Comparison of ENCODE assay signal across 21 cellular contexts in the genomic region with DNA sequence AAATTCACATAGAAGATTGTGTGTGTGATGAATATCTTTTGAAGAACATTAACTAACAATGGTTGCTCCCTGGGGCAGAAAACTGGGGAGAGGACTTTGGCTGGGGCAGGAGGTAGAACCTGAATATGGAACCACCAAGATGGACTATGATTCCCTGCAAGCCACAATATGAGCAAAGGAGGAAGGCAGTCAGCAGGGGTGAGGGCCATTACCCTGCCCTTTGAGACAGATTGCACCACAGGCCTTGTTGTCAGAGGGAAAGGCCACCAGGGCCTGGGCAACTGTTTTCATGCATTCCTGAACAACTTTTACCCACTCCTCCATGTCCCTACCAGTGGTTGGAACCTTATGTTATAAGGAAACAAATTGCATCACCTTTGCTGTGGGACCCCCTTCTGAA.
DNase-seq lines count a peak whose midpoint lies in the region; ATAC-seq, FAIRE-seq and TF ChIP-seq lines count a peak whose summit lies in the region.
"Had no signal": no experiment of that assay in that cellular context is flagged by ENCODE, and none has a peak within 500 bp of the region (broad histone marks: within the 10 kb centered on the region; RNA-seq: fewer than 3 reads in every experiment).

No MANE protein-coding gene starts in this region.

- no peak for TF ChIP-seq RAD21 in HepG2 (CRISPR knock-in tag; IDR thresholded peaks at IDR 0.05)

- DNase-seq in HuH-7 (ENCODE audit: low spot score) (peak; percentile 7), HepG2 (ENCODE audit: low spot score) (no peak), right lobe of liver (peak; percentile 30 to 69 (median 68)), spleen (no peak)
- DNase-seq: AML-193; Caco-2; Calu3; CD4-positive, alpha-beta T cell; CD8-positive, alpha-beta T cell; DMS79 treated with DMSO at 0.1 percent for 48 hours; GF-D8 had no signal

- H3K4me3 ChIP-seq in HepG2 (replicated peaks in 1 of 3; ENCODE audit: insufficient read depth in 1 of 3, low read depth in 2 of 3, low read length in 3 of 3) (no peak overlapping the region), right lobe of liver (no peak overlapping the region), spleen (no peak overlapping the region)
- H3K4me3 ChIP-seq: A549; BLaER1 treated with 17β-estradiol and CSF1 and Interleukin-3, amounts not matched to agents 10 nM and 100 nM had no signal

- H2AFZ ChIP-seq in HepG2 (ENCODE audit: low read length), result no peak overlapping the region

- no peaks in the 10 kb centered on the region for H3K4me1 ChIP-seq in HepG2 (ENCODE audit: insufficient read depth, low read length)
- peaks cover 0 to 7% (median 0%) of the 10 kb centered on the region in 4 donors for H3K4me1 ChIP-seq in right lobe of liver
- H3K4me1 ChIP-seq in spleen, result no peaks in the 10 kb centered on the region
- H3K4me1 ChIP-seq: A549; BLaER1 treated with 17β-estradiol and CSF1 and Interleukin-3, amounts not matched to agents 10 nM and 100 nM; Caco-2 had no signal

- TF ChIP-seq CTCF in HepG2 (CRISPR knock-in tag; IDR thresholded peaks at IDR 0.05), result no peak
- TF ChIP-seq CTCF in right lobe of liver (IDR thresholded peaks at IDR 0.05), result no peak
- no peak for TF ChIP-seq CTCF in spleen (IDR thresholded peaks at IDR 0.05 in 8 of 11, conservative IDR thresholded peaks at IDR 0.05 in 3 of 11)

- TF ChIP-seq EP300 in HepG2 (IDR thresholded peaks at IDR 0.05; ENCODE audit: low read depth in 2 of 2, low read length in 2 of 2) (no peak), HepG2 (CRISPR knock-in tag; IDR thresholded peaks at IDR 0.05; ENCODE audit: borderline replicate concordance) (no peak)

- H3K36me3 ChIP-seq in HepG2 (replicated peaks in 1 of 2; ENCODE audit: control insufficient read depth in 1 of 2, insufficient read depth in 2 of 2, low read length in 2 of 2) (no peaks in the 10 kb centered on the region), right lobe of liver (no peaks in the 10 kb centered on the region), spleen (no peaks in the 10 kb centered on the region)
- H3K36me3 ChIP-seq: BLaER1 treated with 17β-estradiol and CSF1 and Interleukin-3, amounts not matched to agents 10 nM and 100 nM had no signal

- CTCF ChIA-PET in HepG2 (lab: Yijun Ruan, JAX; ENCODE audit: low intra/inter-chr PET ratio, low total read pairs), result no interaction called here

- no peaks in the 10 kb centered on the region for H3K79me2 ChIP-seq in HepG2 (ENCODE audit: insufficient read depth, low read length)

- H3K27ac ChIP-seq in HepG2 (ENCODE audit: extremely low read length, insufficient read depth, low read length), result no peak overlapping the region
- H3K27ac ChIP-seq in right lobe of liver, result no peak overlapping the region
- H3K27ac ChIP-seq in spleen, result no peak overlapping the region
- H3K27ac ChIP-seq: 22Rv1; A549; BLaER1 treated with 17β-estradiol and CSF1 and Interleukin-3, amounts not matched to agents 10 nM and 100 nM; C4-2B had no signal

- no peak overlapping the region for H3K4me2 ChIP-seq in HepG2 (ENCODE audit: low read depth, low read length)
- H3K4me2 ChIP-seq: A549; BLaER1 treated with 17β-estradiol and CSF1 and Interleukin-3, amounts not matched to agents 10 nM and 100 nM had no signal

- H4K20me1 ChIP-seq in HepG2 (ENCODE audit: insufficient read depth, low read length), result no peaks in the 10 kb centered on the region
- H4K20me1 ChIP-seq: BLaER1 treated with 17β-estradiol and CSF1 and Interleukin-3, amounts not matched to agents 10 nM and 100 nM had no signal

- peak; percentile 54; the same call in 2 of the 3 replicates for ATAC-seq in HepG2
- ATAC-seq in right lobe of liver, result peak; percentile 89 to 98 (median 95)
- ATAC-seq in GM21423 (IDR thresholded peaks at IDR 0.05; ENCODE audit: unreplicated experiment), result no peak
- ATAC-seq in GM21529 (IDR thresholded peaks at IDR 0.05; ENCODE audit: unreplicated experiment), result no peak
- ATAC-seq: A549; CD8-positive, alpha-beta T cell had no signal

- in situ Hi-C loops in HepG2 (cut with HindIII; ENCODE audit: extremely low pct_ligation_motif_present, low pct_unique_long_range_greater_than_20kb), result no loop called here

- intact Hi-C loops in HepG2 (cut with micrococcal nuclease; ENCODE audit: unreplicated experiment), result no loop called here
- intact Hi-C loops in right lobe of liver (cut with DNase I), result no loop called here
- intact Hi-C loops in spleen (cut with DNase I; ENCODE audit: low total_unique reads), result no loop called here

- no peak for FAIRE-seq in HepG2 (lab: Jason Lieb, UNC)
- FAIRE-seq: A549, D721Med, G401.6, GM12891, GM19239 had no signal

- H3K27me3 ChIP-seq in HepG2 (ENCODE audit: control insufficient read depth in 1 of 2, insufficient read depth in 2 of 2, low read length in 2 of 2), result no peaks in the 10 kb centered on the region
- no peaks in the 10 kb centered on the region for H3K27me3 ChIP-seq in right lobe of liver
- H3K27me3 ChIP-seq in spleen (replicated peaks in 1 of 7), result no peaks in the 10 kb centered on the region
- H3K27me3 ChIP-seq: BLaER1 treated with 17β-estradiol and CSF1 and Interleukin-3, amounts not matched to agents 10 nM and 100 nM had no signal

- no TSS peak for BruUV-seq in HepG2 (replicated peaks; lab: Mats Ljungman, UMichigan)

- no peak overlapping the region for H3K9ac ChIP-seq in HepG2 (ENCODE audit: insufficient read depth, low read depth, low read length)
- H3K9ac ChIP-seq: BLaER1 treated with 17β-estradiol and CSF1 and Interleukin-3, amounts not matched to agents 10 nM and 100 nM had no signal

- TF ChIP-seq POLR2A in HepG2 (IDR thresholded peaks at IDR 0.05; ENCODE audit: insufficient read depth in 1 of 2, low read depth in 2 of 2, low read length in 2 of 2) (no peak), right lobe of liver (IDR thresholded peaks at IDR 0.05) (no peak), spleen (IDR thresholded peaks at IDR 0.05) (no peak)

- POLR2A ChIA-PET in HepG2 (lab: Yijun Ruan, JAX), result no interaction called here

- H3K9me3 ChIP-seq in HepG2 (ENCODE audit: low read length), result peaks cover 27% of the 10 kb centered on the region
- H3K9me3 ChIP-seq in right lobe of liver, result no peaks in the 10 kb centered on the region
- H3K9me3 ChIP-seq in spleen, result peaks cover 0 to 18% (median 6%) of the 10 kb centered on the region in 8 donors
- H3K9me3 ChIP-seq: A549, Caco-2 had no signal

TF ChIP-seq in HepG2, 621 proteins besides CTCF, POLR2A, EP300 and RAD21 (continues in another document):
- TF ChIP-seq ATAD3A (CRISPR knock-in tag; IDR thresholded peaks at IDR 0.05), result no peak
- TF ChIP-seq, protein P1, sequence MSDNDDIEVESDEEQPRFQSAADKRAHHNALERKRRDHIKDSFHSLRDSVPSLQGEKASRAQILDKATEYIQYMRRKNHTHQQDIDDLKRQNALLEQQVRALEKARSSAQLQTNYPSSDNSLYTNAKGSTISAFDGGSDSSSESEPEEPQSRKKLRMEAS (IDR thresholded peaks at IDR 0.05), result no peak
- TF ChIP-seq ZMAT5 (CRISPR knock-in tag; IDR thresholded peaks at IDR 0.05; ENCODE audit: borderline replicate concordance, low read depth), result no peak
- TF ChIP-seq ZNF672 (CRISPR knock-in tag; IDR thresholded peaks at IDR 0.05), result no peak
- TF ChIP-seq ZNF383 (CRISPR knock-in tag; IDR thresholded peaks at IDR 0.05; ENCODE audit: borderline replicate concordance), result no peak
- TF ChIP-seq MLLT10 (CRISPR knock-in tag; IDR thresholded peaks at IDR 0.05), result no peak
- no peak for TF ChIP-seq ZNF713 (CRISPR knock-in tag; IDR thresholded peaks at IDR 0.05)
- TF ChIP-seq JARID2 (CRISPR knock-in tag; IDR thresholded peaks at IDR 0.05; ENCODE audit: insufficient replicate concordance), result no peak
- TF ChIP-seq, protein P2, sequence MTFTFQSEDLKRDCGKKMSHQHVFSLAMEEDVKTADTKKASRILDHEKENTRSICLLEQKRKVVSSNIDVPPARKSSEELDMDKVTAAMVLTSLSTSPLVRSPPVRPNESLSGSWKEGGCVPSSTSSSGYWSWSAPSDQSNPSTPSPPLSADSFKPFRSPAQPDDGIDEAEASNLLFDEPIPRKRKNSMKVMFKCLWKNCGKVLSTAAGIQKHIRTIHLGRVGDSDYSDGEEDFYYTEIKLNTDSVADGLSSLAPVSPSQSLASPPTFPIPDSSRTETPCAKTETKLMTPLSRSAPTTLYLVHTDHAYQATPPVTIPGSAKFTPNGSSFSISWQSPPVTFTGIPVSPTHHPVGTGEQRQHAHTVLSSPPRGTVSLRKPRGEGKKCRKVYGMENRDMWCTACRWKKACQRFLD (CRISPR knock-in tag; IDR thresholded peaks at IDR 0.05; ENCODE audit: borderline replicate concordance), result no peak
- no peak for TF ChIP-seq KLF11 (CRISPR knock-in tag; IDR thresholded peaks at IDR 0.05)
- TF ChIP-seq ZNF30 (CRISPR knock-in tag; IDR thresholded peaks at IDR 0.05), result no peak
- TF ChIP-seq ZNF629 (CRISPR knock-in tag; conservative IDR thresholded peaks at IDR 0.05), result no peak
- TF ChIP-seq, protein P3, sequence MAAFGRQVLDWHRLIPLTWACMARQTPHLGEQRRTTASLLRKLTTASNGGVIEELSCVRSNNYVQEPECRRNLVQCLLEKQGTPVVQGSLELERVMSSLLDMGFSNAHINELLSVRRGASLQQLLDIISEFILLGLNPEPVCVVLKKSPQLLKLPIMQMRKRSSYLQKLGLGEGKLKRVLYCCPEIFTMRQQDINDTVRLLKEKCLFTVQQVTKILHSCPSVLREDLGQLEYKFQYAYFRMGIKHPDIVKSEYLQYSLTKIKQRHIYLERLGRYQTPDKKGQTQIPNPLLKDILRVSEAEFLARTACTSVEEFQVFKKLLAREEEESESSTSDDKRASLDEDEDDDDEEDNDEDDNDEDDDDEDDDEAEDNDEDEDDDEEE (CRISPR knock-in tag; IDR thresholded peaks at IDR 0.05), result no peak

Comparison
In these comparisons a context has a peak if more than half of its experiments do, and no peak if none do; other contexts are left out.
1. DNase-seq: peak in HuH-7 (single experiment) and right lobe of liver (3 of 3); none in HepG2 (single experiment) and spleen (single experiment).
2. ATAC-seq: peak in HepG2 (single experiment) and right lobe of liver (4 of 4); none in GM21423 (single experiment) and GM21529 (single experiment).